Comparison of ENCODE assay signal across 21 cellular contexts in the genomic region with DNA sequence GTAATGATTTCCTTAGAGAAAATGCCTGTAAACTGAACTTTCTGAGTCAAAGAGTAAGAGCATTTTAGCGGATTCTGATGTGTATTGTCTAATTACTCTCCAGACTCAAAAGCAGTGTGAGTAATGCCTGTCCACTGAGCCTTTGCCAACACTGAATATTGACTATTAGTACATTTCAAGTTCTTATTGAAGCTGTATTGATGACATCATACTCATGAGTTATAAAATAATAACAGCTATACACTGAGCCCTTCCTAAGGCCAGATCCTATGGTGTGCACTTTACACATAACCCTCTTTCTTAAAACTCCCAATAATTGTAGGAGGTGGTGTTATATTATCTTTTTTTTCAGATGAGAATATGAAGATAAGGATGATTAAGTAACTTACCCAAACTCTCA.
DNase-seq lines count a peak whose midpoint lies in the region; ATAC-seq, FAIRE-seq and TF ChIP-seq lines count a peak whose summit lies in the region.
"Had no signal": no experiment of that assay in that cellular context is flagged by ENCODE, and none has a peak within 500 bp of the region (broad histone marks: within the 10 kb centered on the region; RNA-seq: fewer than 3 reads in every experiment).

No MANE protein-coding gene starts in this region.

- H3K9me3 ChIP-seq in A549: no peaks in the 10 kb centered on the region
- H3K9me3 ChIP-seq in osteoblast (ENCODE audit: low read depth, low read length): no peaks in the 10 kb centered on the region
- no peaks in the 10 kb centered on the region for H3K9me3 ChIP-seq in transverse colon
- H3K9me3 ChIP-seq: Caco-2 had no signal

- H3K79me2 ChIP-seq in osteoblast (ENCODE audit: insufficient read depth, low read length): no peaks in the 10 kb centered on the region

- no peak for TF ChIP-seq CTCF in A549 (IDR thresholded peaks at IDR 0.05)
- TF ChIP-seq CTCF in fibroblast of mammary gland (conservative IDR thresholded peaks at IDR 0.05; ENCODE audit: control insufficient read depth, insufficient read depth, low read depth, low read length): no peak
- no peak for TF ChIP-seq CTCF in osteoblast (IDR thresholded peaks at IDR 0.05; ENCODE audit: extremely low read depth, low read depth, low read length)
- no peak for TF ChIP-seq CTCF in transverse colon (IDR thresholded peaks at IDR 0.05)

- CTCF ChIA-PET in A549 (lab: Yijun Ruan, JAX): no interaction called here

- no peak for TF ChIP-seq EP300 in A549 (IDR thresholded peaks at IDR 0.05)
- no peak for TF ChIP-seq EP300 in transverse colon (IDR thresholded peaks at IDR 0.05; ENCODE audit: low read depth)

- no peaks in the 10 kb centered on the region for H3K27me3 ChIP-seq in osteoblast (ENCODE audit: insufficient read depth, low read length)
- H3K27me3 ChIP-seq in transverse colon: no peaks in the 10 kb centered on the region

- H3K27ac ChIP-seq in A549: no peak overlapping the region
- no peak overlapping the region for H3K27ac ChIP-seq in osteoblast (ENCODE audit: low read depth, low read length)
- no peak overlapping the region for H3K27ac ChIP-seq in transverse colon

- no peak for TF ChIP-seq POLR2A in A549 (IDR thresholded peaks at IDR 0.05; ENCODE audit: low read length)
- TF ChIP-seq POLR2A in transverse colon (IDR thresholded peaks at IDR 0.05): no peak

- H3K4me3 ChIP-seq in A549: no peak overlapping the region
- H3K4me3 ChIP-seq in fibroblast of mammary gland (ENCODE audit: control insufficient read depth, low read depth, low read length): no peak overlapping the region
- H3K4me3 ChIP-seq in osteoblast (ENCODE audit: insufficient read depth, low read length): no peak overlapping the region
- no peak overlapping the region for H3K4me3 ChIP-seq in transverse colon

- POLR2A ChIA-PET in A549 (lab: Yijun Ruan, JAX): no interaction called here

- H3K4me1 ChIP-seq in A549: no peaks in the 10 kb centered on the region
- no peaks in the 10 kb centered on the region for H3K4me1 ChIP-seq in osteoblast (ENCODE audit: insufficient read depth, low read length)
- H3K4me1 ChIP-seq in transverse colon: no peaks in the 10 kb centered on the region
- H3K4me1 ChIP-seq: Caco-2 had no signal

- H3K36me3 ChIP-seq in osteoblast (ENCODE audit: insufficient read depth, low read length) (no peaks in the 10 kb centered on the region), transverse colon (no peaks in the 10 kb centered on the region)

- intact Hi-C loops in transverse colon (cut with DNase I; ENCODE audit: low total_unique reads): no loop called here

- TF ChIP-seq RAD21 in A549 (conservative IDR thresholded peaks at IDR 0.05 in 1 of 2, IDR thresholded peaks at IDR 0.05 in 1 of 2): no peak

- H4K20me1 ChIP-seq in osteoblast (ENCODE audit: insufficient read depth, low read length): no peaks in the 10 kb centered on the region

- in situ Hi-C loops in transverse colon (cut with MboI; ENCODE audit: low pct_ligation_motif_present in 1 of 4, low pct_unique_long_range_greater_than_20kb in 1 of 4, low sequenced_read_pairs in 3 of 4): no loop called here

- DNase-seq in A549 (ENCODE audit: low read depth in 1 of 2, low spot score in 1 of 2) (no peak), M059J (ENCODE audit: low read depth) (peak; percentile 31), fibroblast of mammary gland (ENCODE audit: low read depth) (peak; percentile 2), osteoblast (ENCODE audit: insufficient read length, low spot score, missing footprints) (peak; percentile 18), cerebellum (ENCODE audit: low spot score) (no peak), NCI-H1417 treated with DMSO at 0.1 percent for 48 hours (lab: John Stamatoyannopoulos, UW) (no peak), COLO829 (ENCODE audit: low spot score) (no peak), transverse colon (no peak)
- DNase-seq: 8988T; C1 segment of cervical spinal cord; Caco-2; CD4-positive, CD25-positive, alpha-beta regulatory T cell; CD8-positive, alpha-beta memory T cell; DMS79; GDM1; GOT3; H7 had no signal

- H2AFZ ChIP-seq in osteoblast (ENCODE audit: low read length): no peak overlapping the region

- no peak for ATAC-seq in A549
- ATAC-seq: HCT116 had no signal

- 9% methylated on average over 1 of the region's 1 CpG for WGBS in A549 (ENCODE audit: missing lambda C conversion rate)
- 93 to 100% methylated on average over 1 of the region's 1 CpG for WGBS in transverse colon (ENCODE audit: low coverage in 1 of 2), 2 donors

- FAIRE-seq in A549 (lab: Jason Lieb, UNC): no peak
- FAIRE-seq: D721Med, GM12892, GM18507 had no signal

- H3K4me2 ChIP-seq in A549 (no peak overlapping the region), osteoblast (ENCODE audit: insufficient read depth, low read length) (no peak overlapping the region)

TF ChIP-seq in A549, 52 proteins besides CTCF, POLR2A, EP300 and RAD21:
- TF ChIP-seq CBX8 (IDR thresholded peaks at IDR 0.05) (0 out of 2 replicates have a peak, but pooled peaks have one; percentile 11), NR3C1 (IDR thresholded peaks at IDR 0.05) (no peak)
TF ChIP-seq in A549: peak in this region for 1.

Comparison
In these comparisons a context has a peak if more than half of its experiments do, and no peak if none do; other contexts are left out.
1. DNase-seq: peak in M059J (single experiment), fibroblast of mammary gland (single experiment) and osteoblast (single experiment); none in A549 (0 of 2), cerebellum (single experiment), NCI-H1417 treated with DMSO at 0.1 percent for 48 hours (single experiment), COLO829 (single experiment) and transverse colon (single experiment).